Comparison of ENCODE assay signal across 2 cellular contexts in the genomic region with DNA sequence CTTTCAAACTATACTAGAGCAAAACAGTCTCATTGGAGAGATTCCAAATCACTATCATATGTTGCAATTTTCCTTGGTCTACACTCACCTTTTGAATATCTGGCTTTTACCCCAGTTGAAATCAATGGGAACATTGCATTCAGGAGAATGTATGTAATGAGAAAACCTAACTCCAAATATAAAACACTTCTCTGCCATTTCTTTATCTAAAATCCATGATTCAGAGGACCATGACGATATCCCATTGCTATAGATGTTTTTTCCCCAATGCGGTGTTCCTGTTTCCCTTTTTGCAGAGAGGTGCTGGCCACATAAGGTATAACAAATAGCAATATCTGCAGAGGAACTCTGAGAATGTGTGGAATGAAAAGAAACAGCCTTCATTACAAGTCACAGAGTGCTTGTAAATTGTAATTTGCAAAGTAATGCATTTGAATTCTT.
TF ChIP-seq lines count a peak whose summit lies in the region.

No MANE protein-coding gene starts in this region.

TF ChIP-seq in SK-N-SH treated with all-trans-retinoic acid at 6 μM for 48 hours, 23 proteins besides CTCF, POLR2A, EP300 and RAD21 (continued from another document):
- TF ChIP-seq, protein P1, sequence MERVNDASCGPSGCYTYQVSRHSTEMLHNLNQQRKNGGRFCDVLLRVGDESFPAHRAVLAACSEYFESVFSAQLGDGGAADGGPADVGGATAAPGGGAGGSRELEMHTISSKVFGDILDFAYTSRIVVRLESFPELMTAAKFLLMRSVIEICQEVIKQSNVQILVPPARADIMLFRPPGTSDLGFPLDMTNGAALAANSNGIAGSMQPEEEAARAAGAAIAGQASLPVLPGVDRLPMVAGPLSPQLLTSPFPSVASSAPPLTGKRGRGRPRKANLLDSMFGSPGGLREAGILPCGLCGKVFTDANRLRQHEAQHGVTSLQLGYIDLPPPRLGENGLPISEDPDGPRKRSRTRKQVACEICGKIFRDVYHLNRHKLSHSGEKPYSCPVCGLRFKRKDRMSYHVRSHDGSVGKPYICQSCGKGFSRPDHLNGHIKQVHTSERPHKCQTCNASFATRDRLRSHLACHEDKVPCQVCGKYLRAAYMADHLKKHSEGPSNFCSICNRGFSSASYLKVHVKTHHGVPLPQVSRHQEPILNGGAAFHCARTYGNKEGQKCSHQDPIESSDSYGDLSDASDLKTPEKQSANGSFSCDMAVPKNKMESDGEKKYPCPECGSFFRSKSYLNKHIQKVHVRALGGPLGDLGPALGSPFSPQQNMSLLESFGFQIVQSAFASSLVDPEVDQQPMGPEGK (CRISPR knock-in tag; IDR thresholded peaks at IDR 0.05; ENCODE audit: borderline replicate concordance), result no peak
- no peak for TF ChIP-seq ZC3H10 (CRISPR knock-in tag; IDR thresholded peaks at IDR 0.05)
- no peak for TF ChIP-seq ZNF565 (CRISPR knock-in tag; conservative IDR thresholded peaks at IDR 0.05; ENCODE audit: low read depth)
- peak; percentile 43; the same call in 1 of the 2 replicates for TF ChIP-seq ISL1 (CRISPR knock-in tag; IDR thresholded peaks at IDR 0.05)

TF ChIP-seq in SK-N-SH, 30 proteins besides CTCF, POLR2A, EP300 and RAD21 (continued from another document):
- TF ChIP-seq, protein P2, sequence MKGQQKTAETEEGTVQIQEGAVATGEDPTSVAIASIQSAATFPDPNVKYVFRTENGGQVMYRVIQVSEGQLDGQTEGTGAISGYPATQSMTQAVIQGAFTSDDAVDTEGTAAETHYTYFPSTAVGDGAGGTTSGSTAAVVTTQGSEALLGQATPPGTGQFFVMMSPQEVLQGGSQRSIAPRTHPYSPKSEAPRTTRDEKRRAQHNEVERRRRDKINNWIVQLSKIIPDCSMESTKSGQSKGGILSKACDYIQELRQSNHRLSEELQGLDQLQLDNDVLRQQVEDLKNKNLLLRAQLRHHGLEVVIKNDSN (IDR thresholded peaks at IDR 0.05; ENCODE audit: borderline replicate concordance, low read depth), result no peak
- TF ChIP-seq GATA2 (CRISPR knock-in tag; IDR thresholded peaks at IDR 0.05) (no peak), FOXM1 (IDR thresholded peaks at IDR 0.05; ENCODE audit: low read depth) (no peak), SIN3A (IDR thresholded peaks at IDR 0.05; ENCODE audit: borderline replicate concordance, low read depth, low read length) (no peak), TAF1 (IDR thresholded peaks at IDR 0.05; ENCODE audit: borderline replicate concordance, low read depth, low read length) (no peak)
- TF ChIP-seq, protein P3, sequence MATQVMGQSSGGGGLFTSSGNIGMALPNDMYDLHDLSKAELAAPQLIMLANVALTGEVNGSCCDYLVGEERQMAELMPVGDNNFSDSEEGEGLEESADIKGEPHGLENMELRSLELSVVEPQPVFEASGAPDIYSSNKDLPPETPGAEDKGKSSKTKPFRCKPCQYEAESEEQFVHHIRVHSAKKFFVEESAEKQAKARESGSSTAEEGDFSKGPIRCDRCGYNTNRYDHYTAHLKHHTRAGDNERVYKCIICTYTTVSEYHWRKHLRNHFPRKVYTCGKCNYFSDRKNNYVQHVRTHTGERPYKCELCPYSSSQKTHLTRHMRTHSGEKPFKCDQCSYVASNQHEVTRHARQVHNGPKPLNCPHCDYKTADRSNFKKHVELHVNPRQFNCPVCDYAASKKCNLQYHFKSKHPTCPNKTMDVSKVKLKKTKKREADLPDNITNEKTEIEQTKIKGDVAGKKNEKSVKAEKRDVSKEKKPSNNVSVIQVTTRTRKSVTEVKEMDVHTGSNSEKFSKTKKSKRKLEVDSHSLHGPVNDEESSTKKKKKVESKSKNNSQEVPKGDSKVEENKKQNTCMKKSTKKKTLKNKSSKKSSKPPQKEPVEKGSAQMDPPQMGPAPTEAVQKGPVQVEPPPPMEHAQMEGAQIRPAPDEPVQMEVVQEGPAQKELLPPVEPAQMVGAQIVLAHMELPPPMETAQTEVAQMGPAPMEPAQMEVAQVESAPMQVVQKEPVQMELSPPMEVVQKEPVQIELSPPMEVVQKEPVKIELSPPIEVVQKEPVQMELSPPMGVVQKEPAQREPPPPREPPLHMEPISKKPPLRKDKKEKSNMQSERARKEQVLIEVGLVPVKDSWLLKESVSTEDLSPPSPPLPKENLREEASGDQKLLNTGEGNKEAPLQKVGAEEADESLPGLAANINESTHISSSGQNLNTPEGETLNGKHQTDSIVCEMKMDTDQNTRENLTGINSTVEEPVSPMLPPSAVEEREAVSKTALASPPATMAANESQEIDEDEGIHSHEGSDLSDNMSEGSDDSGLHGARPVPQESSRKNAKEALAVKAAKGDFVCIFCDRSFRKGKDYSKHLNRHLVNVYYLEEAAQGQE (IDR thresholded peaks at IDR 0.05; ENCODE audit: low read depth, low read length), result no peak
